15 cellular contexts compared by ENCODE assay signal in the genomic region with DNA sequence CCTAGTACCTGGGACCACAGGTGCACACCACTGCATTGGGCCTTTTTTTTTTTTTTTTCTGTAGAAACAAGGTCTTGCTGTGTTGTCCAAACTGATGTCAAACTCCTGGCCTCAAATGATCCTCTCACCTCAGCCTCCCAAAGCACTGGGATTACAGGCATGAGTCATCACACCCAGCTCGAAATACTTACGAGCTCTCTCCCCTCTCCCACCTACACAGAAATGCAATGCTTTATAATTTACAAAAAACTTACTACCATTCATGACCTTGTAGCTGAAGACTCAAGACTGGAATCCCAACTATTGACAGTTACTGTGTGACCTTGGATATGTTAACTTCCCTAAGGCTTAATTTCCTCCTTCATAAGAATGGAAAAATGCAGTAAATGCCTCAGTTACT. TPM values are rescaled to one million over a fixed set of nuclear protein-coding genes. Genes with fewer than 3 reads are reported as not detected.
A peak's percentile ranks its signal among the peaks of the same experiment; 100 is the strongest.
DNase-seq lines count a peak whose midpoint lies in the region; ATAC-seq and TF ChIP-seq lines count a peak whose summit lies in the region.
"Had no signal": no experiment of that assay in that cellular context is flagged by ENCODE, and none has a peak within 500 bp of the region (broad histone marks: within the 10 kb centered on the region; RNA-seq: fewer than 3 reads in every experiment).

No MANE protein-coding gene starts in this region.

- peaks cover 7% of the 10 kb centered on the region for H3K36me3 Mint-ChIP-seq in CD4-positive, CD25-positive, alpha-beta regulatory T cell

- no peaks in the 10 kb centered on the region for H3K27me3 Mint-ChIP-seq in CD4-positive, CD25-positive, alpha-beta regulatory T cell

- H3K23ac ChIP-seq in mesendoderm (ENCODE audit: low read length): no peak overlapping the region

- H2AK5ac ChIP-seq in mesendoderm (ENCODE audit: low read length): no peak overlapping the region

- no CpG with 5 or more reads among the region's 2 CpGs for WGBS in mesendoderm (ENCODE audit: extremely low coverage, insufficient coverage, low lambda C conversion rate)
- WGBS in psoas muscle, 3 donors: 73 to 81% (median 76%) methylated on average over 2 of the region's 2 CpGs

- TF ChIP-seq CTCF in lower lobe of right lung (IDR thresholded peaks at IDR 0.05): no peak
- no peak for TF ChIP-seq CTCF in psoas muscle (IDR thresholded peaks at IDR 0.05)

- peaks cover 65 to 89% (median 79%) of the 10 kb centered on the region in 4 donors for H3K4me1 Mint-ChIP-seq in CD4-positive, CD25-positive, alpha-beta regulatory T cell

- no peak overlapping the region for H3K56ac ChIP-seq in mesendoderm (ENCODE audit: low read length)

- H3K79me1 ChIP-seq in mesendoderm (ENCODE audit: low read length): peaks cover 18% of the 10 kb centered on the region

- H3K9me3 ChIP-seq in CD4-positive, CD25-positive, alpha-beta regulatory T cell (ENCODE audit: control insufficient read depth in 2 of 2, low read length in 2 of 2): no peaks in the 10 kb centered on the region
- no peaks in the 10 kb centered on the region for H3K9me3 ChIP-seq in lower lobe of right lung
- no peaks in the 10 kb centered on the region for H3K9me3 ChIP-seq in psoas muscle
- H3K9me3 ChIP-seq: SJCRH30 had no signal

- no peak for DNase-seq in CD4-positive, CD25-positive, alpha-beta regulatory T cell
- DNase-seq in EL (peak; percentile 19), RPMI7951 (ENCODE audit: low read depth) (peak; percentile 14), mesendoderm (peak; percentile 11), NOMO-1 treated with dmso at 0.1 percent for 144 hours (lab: John Stamatoyannopoulos, UW; ENCODE audit: unreplicated experiment) (no peak), lower lobe of right lung (no peak), psoas muscle (no peak)
- DNase-seq: C1 segment of cervical spinal cord, DMS79 treated with DMSO at 0.1 percent for 48 hours, KG1, NCI-H1417 treated with DMSO at 0.1 percent for 48 hours, NCI-H1930, NCI-H345, NCI-H524 treated with DMSO at 0.1 percent for 48 hours, SJCRH30 had no signal

- H3K4ac ChIP-seq in mesendoderm (ENCODE audit: low read depth, low read length): no peak overlapping the region

- H2BK120ac ChIP-seq in mesendoderm (ENCODE audit: low read depth, low read length): no peak overlapping the region

- no peak overlapping the region for H2BK5ac ChIP-seq in mesendoderm (ENCODE audit: low read length)

- H3K4me3 Mint-ChIP-seq in CD4-positive, CD25-positive, alpha-beta regulatory T cell: no peak overlapping the region

- no peaks in the 10 kb centered on the region for H3K36me3 ChIP-seq in CD4-positive, CD25-positive, alpha-beta regulatory T cell (ENCODE audit: control insufficient read depth, insufficient read depth, low read length)
- no peaks in the 10 kb centered on the region for H3K36me3 ChIP-seq in mesendoderm (ENCODE audit: control insufficient read depth, insufficient read depth, low read length)
- H3K36me3 ChIP-seq in lower lobe of right lung: no peaks in the 10 kb centered on the region
- H3K36me3 ChIP-seq in psoas muscle (ENCODE audit: insufficient read depth in 1 of 2, low read depth in 1 of 2): no peaks in the 10 kb centered on the region

- no peak overlapping the region for H4K5ac ChIP-seq in mesendoderm (ENCODE audit: low read length)

- no peak overlapping the region for H4K8ac ChIP-seq in mesendoderm (ENCODE audit: low read depth, low read length)

- intact Hi-C loops in lower lobe of right lung (cut with DNase I) (no loop called here), psoas muscle (cut with DNase I) (no loop called here)

- H3K9ac ChIP-seq in mesendoderm (ENCODE audit: low read length): no peak overlapping the region

- peaks cover 74% of the 10 kb centered on the region for H3K79me2 ChIP-seq in mesendoderm (ENCODE audit: control insufficient read depth, insufficient read depth, low read length)

- H3K27me3 ChIP-seq in CD4-positive, CD25-positive, alpha-beta regulatory T cell (ENCODE audit: control insufficient read depth, insufficient read depth, low read length): no peaks in the 10 kb centered on the region
- H3K27me3 ChIP-seq in mesendoderm (ENCODE audit: insufficient read depth, low read length, poor library complexity) (no peaks in the 10 kb centered on the region), lower lobe of right lung (ENCODE audit: low read depth) (no peaks in the 10 kb centered on the region), psoas muscle (ENCODE audit: insufficient read depth in 3 of 3, low read length in 2 of 3) (no peaks in the 10 kb centered on the region)
- H3K27me3 ChIP-seq: SJCRH30 had no signal

- H3K27ac ChIP-seq in CD4-positive, CD25-positive, alpha-beta regulatory T cell (ENCODE audit: insufficient read depth, low read length, poor library complexity, severe bottlenecking): no peak overlapping the region
- H3K27ac ChIP-seq in mesendoderm (ENCODE audit: low read depth, low read length) (no peak overlapping the region), lower lobe of right lung (no peak overlapping the region), psoas muscle (no peak overlapping the region)
- H3K27ac ChIP-seq: SJCRH30 had no signal

- peaks cover 18% of the 10 kb centered on the region for H3K4me1 ChIP-seq in CD4-positive, CD25-positive, alpha-beta regulatory T cell (ENCODE audit: control insufficient read depth, insufficient read depth, low read length, poor library complexity, severe bottlenecking)
- H3K4me1 ChIP-seq in mesendoderm (ENCODE audit: control insufficient read depth, low read depth, low read length) (peaks cover 2% of the 10 kb centered on the region), lower lobe of right lung (peaks cover 68% of the 10 kb centered on the region), psoas muscle (peaks cover 88% of the 10 kb centered on the region)

- no peak overlapping the region for H3K4me3 ChIP-seq in CD4-positive, CD25-positive, alpha-beta regulatory T cell (ENCODE audit: low read depth, low read length)
- no peak overlapping the region for H3K4me3 ChIP-seq in mesendoderm (ENCODE audit: low read length)
- no peak overlapping the region for H3K4me3 ChIP-seq in lower lobe of right lung
- H3K4me3 ChIP-seq in psoas muscle: no peak overlapping the region
- H3K4me3 ChIP-seq: SJCRH30 had no signal

- peak overlapping the region in 2 of 3 donors; percentile 17 to 58 for H3K27ac Mint-ChIP-seq in CD4-positive, CD25-positive, alpha-beta regulatory T cell

- ATAC-seq in CD4-positive, CD25-positive, alpha-beta regulatory T cell (ENCODE audit: low read depth in 2 of 2): no peak
- ATAC-seq in lower lobe of right lung (no peak), psoas muscle (no peak)

- no peak overlapping the region for H2BK15ac ChIP-seq in mesendoderm (replicated peaks; ENCODE audit: low read depth)

- H3K4me2 ChIP-seq in mesendoderm (ENCODE audit: low read length): no peak overlapping the region

- no peak overlapping the region for H3K18ac ChIP-seq in mesendoderm (ENCODE audit: low read length)

- no peaks in the 10 kb centered on the region for H3K9me3 Mint-ChIP-seq in CD4-positive, CD25-positive, alpha-beta regulatory T cell

RNA-seq across cellular contexts. Expression of gene FOXJ3, which starts 18.7 kb away (rescaled TPM):
- 68.6 TPM for total RNA-seq in CD4-positive, CD25-positive, alpha-beta regulatory T cell
- 10 to 100 TPM; 21.0 to 39.7 (median 33.6) TPM for polyA plus RNA-seq in CD4-positive, CD25-positive, alpha-beta regulatory T cell
- total RNA-seq in RPMI7951 (2014; rRNA removed; shearing (Covaris generic)): 25.9 and 29.0 TPM in 2 replicates
- 32.4 TPM for polyA plus RNA-seq in mesendoderm (2013, experiment 1 of 2)
- 33.7 TPM for polyA plus RNA-seq in mesendoderm (2013, experiment 2 of 2)
- total RNA-seq in lower lobe of right lung (44.0 TPM), psoas muscle (10 to 100 TPM; 47.9 to 53.1 (median 49.1) TPM)
- polyA plus RNA-seq in psoas muscle: 10 to 100 TPM; 15.1 to 40.5 (median 22.0) TPM

Comparison
In these comparisons a context has a peak if more than half of its experiments do, and no peak if none do; other contexts are left out.
1. DNase-seq: peak in EL (single experiment), RPMI7951 (single experiment) and mesendoderm (single experiment); none in CD4-positive, CD25-positive, alpha-beta regulatory T cell (0 of 3), NOMO-1 treated with dmso at 0.1 percent for 144 hours (single experiment), lower lobe of right lung (single experiment) and psoas muscle (0 of 2).